Comparison of ENCODE assay signal across 28 cellular contexts in the genomic region with DNA sequence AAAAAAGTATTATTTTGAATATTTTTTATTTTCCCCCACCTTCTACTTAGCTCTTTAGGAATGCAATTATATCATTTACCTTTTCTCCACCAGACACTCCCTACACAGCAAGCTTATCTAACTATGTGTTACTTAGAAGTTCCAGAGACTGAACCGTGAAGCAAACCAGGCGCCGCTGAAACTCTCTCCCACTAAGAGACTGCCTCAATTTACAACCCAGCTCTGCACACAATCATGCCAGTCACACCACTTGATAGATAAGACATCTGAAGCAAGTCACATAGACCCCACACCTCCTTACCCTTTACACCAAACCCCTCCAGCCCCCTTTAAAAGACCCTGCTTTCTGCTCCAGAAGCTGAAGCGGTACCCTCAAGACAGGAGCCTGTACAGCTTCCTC.
"Had no signal": no experiment of that assay in that cellular context is flagged by ENCODE, and none has a peak within 500 bp of the region (broad histone marks: within the 10 kb centered on the region; RNA-seq: fewer than 3 reads in every experiment).

No MANE protein-coding gene starts in this region.

- H3K27me3 ChIP-seq: brain microvascular endothelial cell, esophagus muscularis mucosa, foreskin keratinocyte, gastrocnemius medialis, heart left ventricle had no signal

- H3K9me3 Mint-ChIP-seq: activated CD4-positive, alpha-beta memory T cell treated with anti-CD3 and anti-CD28 coated beads for 36 hours; activated T-cell treated with anti-CD3 and anti-CD28 coated beads, Interleukin-2, amount 50 U/mL, for 4 hours; activated T-helper 17 cell treated with anti-CD3 and anti-CD28 coated beads, Interleukin-2, amount 50 U/mL, for 72 hours; effector memory CD8-positive, alpha-beta T cell; WTC11 had no signal

- H3K4me3 ChIP-seq: esophagus muscularis mucosa, gastrocnemius medialis, heart left ventricle had no signal

- H3K36me3 ChIP-seq: brain microvascular endothelial cell, esophagus muscularis mucosa, gastrocnemius medialis, heart left ventricle had no signal

- H3K27ac Mint-ChIP-seq: activated CD4-positive, alpha-beta memory T cell treated with anti-CD3 and anti-CD28 coated beads for 36 hours; activated CD8-positive, alpha-beta T cell treated with anti-CD3 and anti-CD28 coated beads, Interleukin-2, amount 10 ng/mL, durations not matched to agents 7 days and 5 days; activated naive CD8-positive, alpha-beta T cell; activated T-helper 17 cell treated with anti-CD3 and anti-CD28 coated beads, Interleukin-2, amount 50 U/mL, for 72 hours; effector memory CD8-positive, alpha-beta T cell; WTC11 had no signal

- H3K4me1 Mint-ChIP-seq: activated T-helper 17 cell treated with anti-CD3 and anti-CD28 coated beads, Interleukin-2, amount 50 U/mL, for 72 hours had no signal

- H3K9me3 ChIP-seq: esophagus muscularis mucosa, gastrocnemius medialis, heart left ventricle had no signal

- H3K4me1 ChIP-seq: esophagus muscularis mucosa, foreskin keratinocyte, gastrocnemius medialis had no signal

- DNase-seq: activated CD4-positive, alpha-beta memory T cell treated with anti-CD3 and anti-CD28 coated beads for 36 hours; activated CD4-positive, alpha-beta T cell treated with anti-CD3 and anti-CD28 coated beads for 1 hour; activated CD4-positive, alpha-beta T cell treated with anti-CD3 and anti-CD28 coated beads for 4 hours; activated CD8-positive, alpha-beta T cell treated with anti-CD3 and anti-CD28 coated beads, Interleukin-2, amount 10 ng/mL, durations not matched to agents 7 days and 5 days; activated effector memory CD4-positive, alpha-beta T cell treated with Interleukin-2 at 50 U/mL for 16 hours; activated gamma-delta T cell treated with Interleukin-2 at 50 U/mL for 16 hours; activated naive CD4-positive, alpha-beta T cell treated with anti-CD3 and anti-CD28 coated beads, Interleukin-2, amount 50 U/mL, for 16 hours; activated naive CD4-positive, alpha-beta T cell treated with Interleukin-2 at 50 U/mL for 16 hours; activated T-cell treated with anti-CD3 and anti-CD28 coated beads, Interleukin-2, amount 50 U/mL, for 4 hours; amniotic stem cell; anterior cingulate cortex; brain microvascular endothelial cell; caudate nucleus; cortex of kidney; dermis blood vessel endothelial cell; effector CD4-positive, alpha-beta T cell; effector memory CD8-positive, alpha-beta T cell; erythroblast; foreskin keratinocyte; gastrocnemius medialis; glutamatergic neuron; heart left ventricle; T-helper 2 cell had no signal

- H3K27me3 Mint-ChIP-seq: activated naive CD8-positive, alpha-beta T cell; activated T-helper 17 cell treated with anti-CD3 and anti-CD28 coated beads, Interleukin-2, amount 50 U/mL, for 72 hours had no signal

- H3K27ac ChIP-seq: brain microvascular endothelial cell, esophagus muscularis mucosa, foreskin keratinocyte, gastrocnemius medialis, heart left ventricle, VCaP had no signal

- H3K4me3 Mint-ChIP-seq: activated CD4-positive, alpha-beta memory T cell treated with anti-CD3 and anti-CD28 coated beads for 36 hours; activated CD8-positive, alpha-beta T cell treated with anti-CD3 and anti-CD28 coated beads, Interleukin-2, amount 10 ng/mL, durations not matched to agents 7 days and 5 days; activated naive CD8-positive, alpha-beta T cell; activated T-cell treated with anti-CD3 and anti-CD28 coated beads, Interleukin-2, amount 50 U/mL, for 4 hours; activated T-helper 17 cell treated with anti-CD3 and anti-CD28 coated beads, Interleukin-2, amount 50 U/mL, for 72 hours; effector memory CD8-positive, alpha-beta T cell; WTC11 had no signal

- H3K36me3 Mint-ChIP-seq: activated CD4-positive, alpha-beta memory T cell treated with anti-CD3 and anti-CD28 coated beads for 36 hours; activated naive CD8-positive, alpha-beta T cell; WTC11 had no signal
